In the genomic region with DNA sequence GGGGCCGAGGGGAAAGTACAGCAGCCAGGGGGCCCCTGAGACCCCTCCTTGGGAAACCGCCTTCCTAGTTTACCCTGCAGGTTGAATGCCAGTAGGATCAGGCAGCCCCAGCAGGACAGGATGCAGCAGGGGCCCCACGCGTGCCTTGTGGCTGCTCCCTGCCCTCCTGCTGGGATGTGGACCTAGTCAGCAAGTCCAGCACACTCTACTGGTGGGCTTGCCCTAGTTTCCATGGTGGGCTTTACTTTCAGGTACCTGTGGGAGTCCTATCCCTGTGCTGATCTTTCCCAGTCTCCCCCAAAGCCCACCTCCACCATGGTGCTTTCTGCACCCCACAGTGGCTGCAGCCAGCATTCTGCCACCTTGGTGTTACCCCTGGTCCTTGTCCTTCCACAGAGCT, we compare ENCODE assay signal across 31 cellular contexts. TPM values are rescaled to one million over a fixed set of nuclear protein-coding genes. Genes with fewer than 3 reads are reported as not detected.
"Had no signal": no experiment of that assay in that cellular context is flagged by ENCODE, and none has a peak within 500 bp of the region (broad histone marks: within the 10 kb centered on the region; RNA-seq: fewer than 3 reads in every experiment).

No MANE protein-coding gene starts in this region.

- H3K4me2 ChIP-seq: smooth muscle cell had no signal

- H3K4me1 ChIP-seq: ascending aorta, sigmoid colon, upper lobe of right lung had no signal

- H3K27ac ChIP-seq: ascending aorta, brain microvascular endothelial cell, sigmoid colon, SK-N-MC, upper lobe of right lung had no signal

- ATAC-seq: activated CD4-positive, CD25-positive, alpha-beta regulatory T cell treated with anti-CD3 and anti-CD28 coated beads, Interleukin-2, amount 50 U/mL, for 24 hours; activated T-cell treated with anti-CD3 and anti-CD28 coated beads, Interleukin-2, amount 50 U/mL, for 4 hours; esophagus mucosa; upper lobe of right lung had no signal

- H3K9me3 Mint-ChIP-seq: activated CD4-positive, alpha-beta T cell treated with anti-CD3 and anti-CD28 coated beads, Interleukin-2, amount 10 ng/mL, durations not matched to agents 7 days and 5 days; activated naive CD4-positive, alpha-beta T cell treated with anti-CD3 and anti-CD28 coated beads, Interleukin-2, amount 50 U/mL, for 24 hours; activated T-cell treated with anti-CD3 and anti-CD28 coated beads, Interleukin-2, amount 50 U/mL, for 4 hours; naive B cell; neural crest cell had no signal

- H3K4me3 ChIP-seq: ascending aorta, sigmoid colon, SK-N-MC, smooth muscle cell, upper lobe of right lung had no signal

- H3K4me3 Mint-ChIP-seq: activated CD4-positive, alpha-beta T cell treated with anti-CD3 and anti-CD28 coated beads, Interleukin-2, amount 10 ng/mL, durations not matched to agents 7 days and 5 days; activated naive CD4-positive, alpha-beta T cell treated with anti-CD3 and anti-CD28 coated beads, Interleukin-2, amount 50 U/mL, for 24 hours; activated T-cell treated with anti-CD3 and anti-CD28 coated beads, Interleukin-2, amount 50 U/mL, for 4 hours; neural crest cell had no signal

- H3K27me3 Mint-ChIP-seq: activated CD4-positive, alpha-beta T cell treated with anti-CD3 and anti-CD28 coated beads, Interleukin-2, amount 10 ng/mL, durations not matched to agents 7 days and 5 days; activated naive CD4-positive, alpha-beta T cell treated with anti-CD3 and anti-CD28 coated beads, Interleukin-2, amount 50 U/mL, for 24 hours; naive B cell had no signal

- H3K27me3 ChIP-seq: ascending aorta, brain microvascular endothelial cell, sigmoid colon, upper lobe of right lung had no signal

- H3K4me1 Mint-ChIP-seq: activated naive CD4-positive, alpha-beta T cell treated with anti-CD3 and anti-CD28 coated beads, Interleukin-2, amount 50 U/mL, for 24 hours; neural crest cell had no signal

- H3K9me3 ChIP-seq: ascending aorta, sigmoid colon, upper lobe of right lung had no signal

- DNase-seq: activated CD4-positive, alpha-beta T cell treated with anti-CD3 and anti-CD28 coated beads, Interleukin-2, amount 10 ng/mL, durations not matched to agents 7 days and 5 days; activated CD8-positive, alpha-beta memory T cell treated with anti-CD3 and anti-CD28 coated beads for 24 hours; activated CD8-positive, alpha-beta memory T cell treated with anti-CD3 and anti-CD28 coated beads, Interleukin-2, amount 50 U/mL, for 4 hours; activated effector memory CD4-positive, alpha-beta T cell treated with Interleukin-2 at 50 U/mL for 16 hours; activated T-cell treated with anti-CD3 and anti-CD28 coated beads, Interleukin-2, amount 50 U/mL, for 4 hours; brain microvascular endothelial cell; central memory CD4-positive, alpha-beta T cell; dermis blood vessel endothelial cell; effector memory CD4-positive, alpha-beta T cell; foreskin melanocyte; hippocampal formation; kidney glomerular epithelial cell; mesendoderm; naive B cell; occipital lobe; sigmoid colon; stimulated activated CD4-positive, alpha-beta T cell treated with anti-CD3 and anti-CD28 coated beads, Interleukin-15, amount 100 ng/mL, for 24 hours; stimulated activated naive CD4-positive, alpha-beta T cell; T-helper 2 cell; upper lobe of right lung had no signal

- H3K27ac Mint-ChIP-seq: activated CD4-positive, alpha-beta T cell treated with anti-CD3 and anti-CD28 coated beads, Interleukin-2, amount 10 ng/mL, durations not matched to agents 7 days and 5 days; activated naive CD4-positive, alpha-beta T cell treated with anti-CD3 and anti-CD28 coated beads, Interleukin-2, amount 50 U/mL, for 24 hours had no signal

RNA-seq across cellular contexts. Expression of a gene that starts 22.2 kb away (rescaled TPM):
- total RNA-seq: activated CD4-positive, alpha-beta T cell treated with anti-CD3 and anti-CD28 coated beads, Interleukin-2, amount 10 ng/mL, durations not matched to agents 7 days and 5 days; ascending aorta; dermis blood vessel endothelial cell; endothelial cell of umbilical vein; liver; occipital lobe; sigmoid colon; smooth muscle cell; subcutaneous adipose tissue; upper lobe of right lung had no signal
- polyA plus RNA-seq: adipose tissue, endothelial cell of umbilical vein, liver had no signal

RNA-seq across cellular contexts. Expression of a gene that starts 33.9 kb away (rescaled TPM):
- total RNA-seq: ascending aorta, dermis blood vessel endothelial cell, sigmoid colon, smooth muscle cell, subcutaneous adipose tissue had no signal

RNA-seq across cellular contexts. Expression of a gene that starts 54.2 kb away (rescaled TPM):
- total RNA-seq: ascending aorta had no signal
